11 cellular contexts compared by ENCODE assay signal in the genomic region with DNA sequence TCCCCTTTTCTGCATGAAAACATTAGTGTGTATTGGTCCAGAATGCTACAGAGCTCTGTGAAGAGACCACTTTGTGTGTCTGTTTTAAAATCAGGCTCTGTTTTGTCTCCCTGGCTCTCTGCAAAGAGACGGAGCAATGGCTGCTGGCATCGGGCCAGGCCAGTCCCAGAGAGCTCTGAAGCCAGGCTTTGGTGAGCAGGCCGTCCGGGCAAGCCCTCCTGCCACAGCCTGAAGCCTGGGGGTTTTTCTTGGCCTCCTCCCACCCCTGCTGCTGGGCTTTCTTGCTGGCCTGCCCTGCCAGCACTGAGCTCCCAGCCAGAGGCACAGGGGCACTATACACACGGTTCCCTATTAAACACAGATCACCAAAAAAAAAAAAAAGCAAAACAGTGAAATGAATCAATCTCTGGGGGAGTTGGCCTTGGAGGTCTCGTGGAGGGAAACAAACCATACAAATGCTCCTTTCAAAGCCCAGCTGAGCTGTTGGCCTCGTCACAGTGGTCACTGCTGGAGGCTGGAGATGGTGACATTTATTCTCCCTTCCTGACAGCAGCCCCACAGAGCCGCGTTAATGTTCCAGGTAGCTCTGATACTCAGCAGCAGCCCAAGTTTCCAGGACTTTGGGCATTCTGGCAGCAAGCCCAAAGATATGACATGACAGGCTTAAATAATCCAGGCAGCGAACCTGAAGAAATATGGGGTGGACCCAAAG.
DNase-seq lines count a peak whose midpoint lies in the region; ATAC-seq and TF ChIP-seq lines count a peak whose summit lies in the region.
"Had no signal": no experiment of that assay in that cellular context is flagged by ENCODE, and none has a peak within 500 bp of the region (broad histone marks: within the 10 kb centered on the region; RNA-seq: fewer than 3 reads in every experiment).

No MANE protein-coding gene starts in this region.

- TF ChIP-seq CTCF in choroid plexus epithelial cell (conservative IDR thresholded peaks at IDR 0.05; ENCODE audit: low read depth, low read length) (no peak), thyroid gland (IDR thresholded peaks at IDR 0.05) (no peak)

- H3K27ac ChIP-seq in thyroid gland, result no peak overlapping the region
- H3K27ac ChIP-seq: skin epidermis had no signal

- peak; percentile 22 for DNase-seq in NCI-H82 (lab: John Stamatoyannopoulos, UW)
- DNase-seq in NCI-H82 treated with DMSO at 0.1 percent for 48 hours (lab: John Stamatoyannopoulos, UW; ENCODE audit: unreplicated experiment), result no peak
- peak; percentile 44 for DNase-seq in choroid plexus epithelial cell (ENCODE audit: low read depth)
- peak; percentile 83 for DNase-seq in medulla oblongata (ENCODE audit: extremely low spot score)
- peak; percentile 77 to 84 for DNase-seq in thyroid gland
- no peak for DNase-seq in NCI-H1048 (lab: John Stamatoyannopoulos, UW)
- DNase-seq in NAMALWA (ENCODE audit: low spot score), result no peak
- DNase-seq: NCI-H187 had no signal

- no peaks in the 10 kb centered on the region for H3K27me3 ChIP-seq in thyroid gland

- TF ChIP-seq POLR2A in thyroid gland (IDR thresholded peaks at IDR 0.05), result no peak

- H3K4me1 ChIP-seq in thyroid gland, result no peaks in the 10 kb centered on the region

- no peak for ATAC-seq in HG03520 (IDR thresholded peaks at IDR 0.05; ENCODE audit: unreplicated experiment)
- ATAC-seq: activated CD4-positive, CD25-positive, alpha-beta regulatory T cell treated with anti-CD3 and anti-CD28 coated beads, Interleukin-2, amount 50 U/mL, for 24 hours had no signal

- H3K4me3 ChIP-seq in choroid plexus epithelial cell (ENCODE audit: low read depth, low read length), result no peak overlapping the region
- no peak overlapping the region for H3K4me3 ChIP-seq in thyroid gland (replicated peaks in 1 of 3)
- H3K4me3 ChIP-seq: skin epidermis had no signal

- no peaks in the 10 kb centered on the region for H3K36me3 ChIP-seq in thyroid gland

- intact Hi-C loops in thyroid gland (cut with DNase I), result no loop called here

- 49 to 52% methylated on average over 10 of the region's 10 CpGs for WGBS in thyroid gland, 2 donors

- H3K9me3 ChIP-seq in thyroid gland, result no peaks in the 10 kb centered on the region

Comparison
In these comparisons a context has a peak if more than half of its experiments do, and no peak if none do; other contexts are left out.
1. DNase-seq: peak in NCI-H82 (single experiment), choroid plexus epithelial cell (single experiment), medulla oblongata (single experiment) and thyroid gland (2 of 2); none in NCI-H82 treated with DMSO at 0.1 percent for 48 hours (single experiment), NCI-H1048 (single experiment) and NAMALWA (single experiment).